Comparison of ENCODE assay signal across 1 cellular context in genomic region chrX:13254076-13254785, GRCh38.
TF ChIP-seq lines count a peak whose summit lies in the region.

No MANE protein-coding gene starts in this region.

TF ChIP-seq in K562, 482 proteins besides CTCF, POLR2A, EP300 and RAD21 (continued from another document and continues in another):
- no peak for TF ChIP-seq PBX2 (CRISPR knock-in tag; IDR thresholded peaks at IDR 0.05; ENCODE audit: low read depth)
- TF ChIP-seq PBX2 (tag; conservative IDR thresholded peaks at IDR 0.05; ENCODE audit: low read depth) = peak; percentile 27; the same call in 1 of the 2 replicates
- no peak for TF ChIP-seq ARID3A (IDR thresholded peaks at IDR 0.05; ENCODE audit: borderline replicate concordance, low read depth, low read length)
- TF ChIP-seq JUN (IDR thresholded peaks at IDR 0.05; ENCODE audit: borderline replicate concordance, low read depth, low read length) = peak; percentile 15; the same call in 1 of the 2 replicates
- TF ChIP-seq JUN (CRISPR knock-in tag; IDR thresholded peaks at IDR 0.05; ENCODE audit: borderline replicate concordance) = no peak
- 0 out of 2 replicates have a peak, but pooled peaks have one; percentile 14 for TF ChIP-seq ETV1 (tag; conservative IDR thresholded peaks at IDR 0.05; ENCODE audit: low read depth)
- peak; percentile 82 for TF ChIP-seq JUND (IDR thresholded peaks at IDR 0.05; ENCODE audit: borderline replicate concordance, low read depth, low read length)
- TF ChIP-seq JUND (tag; IDR thresholded peaks at IDR 0.05; ENCODE audit: borderline replicate concordance, low read depth, low read length) = peak; percentile 70; the same call in 2 of the 3 replicates
- TF ChIP-seq RBBP5 (IDR thresholded peaks at IDR 0.05; ENCODE audit: borderline replicate concordance, insufficient read depth, low read length, poor library complexity, severe bottlenecking) = peak; percentile 45
- 0 out of 4 replicates have a peak, but pooled peaks of 1 of the 2 experiments have one; percentile 9 for TF ChIP-seq TRIM24 (IDR thresholded peaks at IDR 0.05)
- TF ChIP-seq ZNF592 (IDR thresholded peaks at IDR 0.05) = peak; percentile 80
- TF ChIP-seq CCAR2 (IDR thresholded peaks at IDR 0.05; ENCODE audit: low read depth, low read length) = no peak
- no peak for TF ChIP-seq ZNF717 (CRISPR knock-in tag; IDR thresholded peaks at IDR 0.05)
- TF ChIP-seq RBM17 (IDR thresholded peaks at IDR 0.05; ENCODE audit: borderline replicate concordance, low read depth, low read length) = no peak
- TF ChIP-seq MAZ (CRISPR knock-in tag; conservative IDR thresholded peaks at IDR 0.05 in 1 of 2, IDR thresholded peaks at IDR 0.05 in 1 of 2) = peak in 1 of 2 experiments; percentile 38; a peak in 1 of 4 replicates
- peak; percentile 50 for TF ChIP-seq MGA (IDR thresholded peaks at IDR 0.05)
- no peak for TF ChIP-seq ARID3B (CRISPR knock-in tag; IDR thresholded peaks at IDR 0.05; ENCODE audit: borderline replicate concordance)
- peak; percentile 54; the same call in 1 of the 2 replicates for TF ChIP-seq SMAD4 (CRISPR knock-in tag; conservative IDR thresholded peaks at IDR 0.05)
- TF ChIP-seq ARID1B (IDR thresholded peaks at IDR 0.05) = peak; percentile 24; the same call in 1 of the 2 replicates
- TF ChIP-seq MEF2D (tag; conservative IDR thresholded peaks at IDR 0.05; ENCODE audit: low read depth) = 0 out of 2 replicates have a peak, but pooled peaks have one; percentile 31
- TF ChIP-seq DMBX1 (CRISPR knock-in tag; IDR thresholded peaks at IDR 0.05; ENCODE audit: borderline replicate concordance) = peak; percentile 45; the same call in 1 of the 2 replicates
- peak; percentile 84 for TF ChIP-seq CEBPB (tag; IDR thresholded peaks at IDR 0.05)
- no peak for TF ChIP-seq BCL6 (CRISPR knock-in tag; IDR thresholded peaks at IDR 0.05)
- no peak for TF ChIP-seq ATF4 (CRISPR knock-in tag; IDR thresholded peaks at IDR 0.05)
- TF ChIP-seq HDAC1 (IDR thresholded peaks at IDR 0.05) = no peak
- TF ChIP-seq GTF2F1 (IDR thresholded peaks at IDR 0.05; ENCODE audit: low read depth, low read length) = no peak
- TF ChIP-seq NEUROD1 (IDR thresholded peaks at IDR 0.05; ENCODE audit: borderline replicate concordance, low read depth, low read length, partially characterized antibody) = no peak
- TF ChIP-seq CBFA2T2 (conservative IDR thresholded peaks at IDR 0.05) = 0 out of 2 replicates have a peak, but pooled peaks have one; percentile 11
- peak; percentile 72; the same call in 1 of the 2 replicates for TF ChIP-seq BRD4 (IDR thresholded peaks at IDR 0.05)
- TF ChIP-seq NR4A1 (CRISPR knock-in tag; IDR thresholded peaks at IDR 0.05) = no peak
- TF ChIP-seq NR4A1 (tag; IDR thresholded peaks at IDR 0.05) = no peak
- TF ChIP-seq SMC3 (conservative IDR thresholded peaks at IDR 0.05; ENCODE audit: insufficient read depth, low read depth, low read length) = 0 out of 2 replicates have a peak, but pooled peaks have one; percentile 18
